ENCODE assay signal across 1 cellular context in genomic region chr20:50044353-50044960, GRCh38.
TF ChIP-seq lines count a peak whose summit lies in the region.

No MANE protein-coding gene starts in this region.

TF ChIP-seq in IMR-90, 13 proteins besides CTCF, POLR2A, EP300 and RAD21:
- no peak for TF ChIP-seq ELK1 (IDR thresholded peaks at IDR 0.05; ENCODE audit: borderline replicate concordance, low read depth, low read length)
- no peak for TF ChIP-seq SMC3 (IDR thresholded peaks at IDR 0.05; ENCODE audit: low read depth, low read length)
- no peak for TF ChIP-seq MAFK (IDR thresholded peaks at IDR 0.05; ENCODE audit: low read depth, low read length)
- TF ChIP-seq RFX5 (IDR thresholded peaks at IDR 0.05; ENCODE audit: low read depth, low read length): no peak
- TF ChIP-seq MAZ (IDR thresholded peaks at IDR 0.05; ENCODE audit: borderline replicate concordance, low read depth, low read length): no peak
- no peak for TF ChIP-seq RCOR1 (IDR thresholded peaks at IDR 0.05; ENCODE audit: insufficient replicate concordance, low read length)
- TF ChIP-seq NFE2L2 (IDR thresholded peaks at IDR 0.05; ENCODE audit: low read depth, low read length): no peak
- TF ChIP-seq, protein P1, sequence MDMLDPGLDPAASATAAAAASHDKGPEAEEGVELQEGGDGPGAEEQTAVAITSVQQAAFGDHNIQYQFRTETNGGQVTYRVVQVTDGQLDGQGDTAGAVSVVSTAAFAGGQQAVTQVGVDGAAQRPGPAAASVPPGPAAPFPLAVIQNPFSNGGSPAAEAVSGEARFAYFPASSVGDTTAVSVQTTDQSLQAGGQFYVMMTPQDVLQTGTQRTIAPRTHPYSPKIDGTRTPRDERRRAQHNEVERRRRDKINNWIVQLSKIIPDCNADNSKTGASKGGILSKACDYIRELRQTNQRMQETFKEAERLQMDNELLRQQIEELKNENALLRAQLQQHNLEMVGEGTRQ (IDR thresholded peaks at IDR 0.05; ENCODE audit: low read depth, low read length): no peak
- no peak for TF ChIP-seq BHLHE40 (IDR thresholded peaks at IDR 0.05; ENCODE audit: low read depth, low read length)
- no peak for TF ChIP-seq MXI1 (IDR thresholded peaks at IDR 0.05; ENCODE audit: borderline replicate concordance, low read depth, low read length)
